ENCODE assay signal across 16 cellular contexts in the genomic region with DNA sequence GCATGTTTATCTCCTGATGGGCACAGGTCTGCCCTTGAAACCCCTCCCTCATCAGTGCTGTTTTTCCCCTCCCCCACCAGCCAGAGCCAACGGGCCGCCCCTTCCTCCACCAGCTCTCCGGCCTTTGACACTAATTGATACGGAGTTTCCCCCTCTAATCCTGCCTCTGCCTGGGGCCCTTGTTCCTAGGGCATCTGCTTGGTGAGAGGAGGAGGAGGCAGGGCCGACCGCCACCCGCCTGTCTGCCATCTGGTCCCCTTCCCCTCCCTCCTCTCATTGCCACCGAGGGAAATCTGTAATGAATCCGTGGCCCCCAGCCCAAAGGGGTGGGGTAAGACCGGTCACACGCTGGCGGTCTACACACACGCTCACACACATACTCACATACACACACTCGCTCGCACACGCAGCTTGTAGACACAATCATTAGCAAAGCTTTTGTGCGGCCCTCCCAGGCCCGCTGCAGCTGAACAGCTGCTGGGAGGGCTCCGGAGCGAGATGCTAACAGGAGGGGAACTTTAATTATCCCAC. TPM values are rescaled to one million over a fixed set of nuclear protein-coding genes. Genes with fewer than 3 reads are reported as not detected.
DNase-seq lines count a peak whose midpoint lies in the region; ATAC-seq and TF ChIP-seq lines count a peak whose summit lies in the region.
"Had no signal": no experiment of that assay in that cellular context is flagged by ENCODE, and none has a peak within 500 bp of the region (broad histone marks: within the 10 kb centered on the region; RNA-seq: fewer than 3 reads in every experiment).

No MANE protein-coding gene starts in this region.

- H3K9me3 Mint-ChIP-seq in endodermal cell = no peaks in the 10 kb centered on the region
- H3K9me3 Mint-ChIP-seq in activated CD4-positive, alpha-beta T cell treated with anti-CD3 and anti-CD28 coated beads, Interleukin-2, amount 10 ng/mL, durations not matched to agents 24 days and 14 days = peaks cover 4% of the 10 kb centered on the region

- WGBS in endodermal cell (ENCODE audit: insufficient coverage in 1 of 2, insufficient read length in 1 of 2), 2 experiments = 26 to 50% methylated on average over 2 to 16 of the region's 20 CpGs

- no peaks in the 10 kb centered on the region for H3K36me3 Mint-ChIP-seq in endodermal cell (ENCODE audit: low read depth)
- no peaks in the 10 kb centered on the region for H3K36me3 Mint-ChIP-seq in activated CD4-positive, alpha-beta T cell treated with anti-CD3 and anti-CD28 coated beads, Interleukin-2, amount 10 ng/mL, durations not matched to agents 24 days and 14 days (ENCODE audit: low read depth)

- intact Hi-C loops in posterior cingulate gyrus (cut with DNase I) = no loop called here
- intact Hi-C loops in activated CD4-positive, alpha-beta T cell treated with anti-CD3 and anti-CD28 coated beads, Interleukin-2, amount 10 ng/mL, durations not matched to agents 24 days and 14 days (cut with micrococcal nuclease) = no loop called here

- no peaks in the 10 kb centered on the region for H3K27me3 Mint-ChIP-seq in endodermal cell (ENCODE audit: insufficient read depth)
- H3K27me3 Mint-ChIP-seq in activated CD4-positive, alpha-beta T cell treated with anti-CD3 and anti-CD28 coated beads, Interleukin-2, amount 10 ng/mL, durations not matched to agents 24 days and 14 days = no peaks in the 10 kb centered on the region

- no peaks in the 10 kb centered on the region for H3K36me3 ChIP-seq in endodermal cell (ENCODE audit: control insufficient read depth, insufficient read depth, low read length)
- H3K36me3 ChIP-seq: cardiac muscle cell, left ventricle myocardium inferior, right lobe of liver had no signal

- no peak for TF ChIP-seq CTCF in endodermal cell (conservative IDR thresholded peaks at IDR 0.05)

- H3K4me3 ChIP-seq in endodermal cell (ENCODE audit: low read length) = peak overlapping the region; percentile 28
- H3K4me3 ChIP-seq: cardiac muscle cell, left ventricle myocardium inferior, right lobe of liver had no signal

- DNase-seq in HuH-7 (ENCODE audit: low spot score) = peak; percentile 4
- peak; percentile 85 for DNase-seq in NCI-H446 treated with DMSO at 0.1 percent for 48 hours (lab: John Stamatoyannopoulos, UW)
- DNase-seq in endodermal cell = peak; percentile 72
- peak in 6 of 10 donors; percentile 16 to 89 (median 38) for DNase-seq in posterior cingulate gyrus
- DNase-seq in activated CD4-positive, alpha-beta T cell treated with anti-CD3 and anti-CD28 coated beads, Interleukin-2, amount 10 ng/mL, durations not matched to agents 24 days and 14 days = no peak
- DNase-seq: Kasumi-1; left ventricle myocardium inferior; naive thymus-derived CD4-positive, alpha-beta T cell; right lobe of liver; stimulated activated naive CD8-positive, alpha-beta T cell treated with anti-CD3 and anti-CD28 coated beads, Interleukin-15, Interleukin-2, amounts not matched to agents 100 U/mL and 50 U/mL, for 24 hours had no signal

- ATAC-seq in HG03565 (IDR thresholded peaks at IDR 0.05; ENCODE audit: unreplicated experiment) (no peak), HG03520 (IDR thresholded peaks at IDR 0.05; ENCODE audit: unreplicated experiment) (no peak)
- ATAC-seq: naive thymus-derived CD4-positive, alpha-beta T cell; stimulated activated naive CD8-positive, alpha-beta T cell treated with anti-CD3 and anti-CD28 coated beads, Interleukin-15, Interleukin-2, amounts not matched to agents 100 U/mL and 50 U/mL, for 24 hours had no signal

- H3K27ac Mint-ChIP-seq in endodermal cell = peak overlapping the region; percentile 64
- H3K27ac Mint-ChIP-seq in activated CD4-positive, alpha-beta T cell treated with anti-CD3 and anti-CD28 coated beads, Interleukin-2, amount 10 ng/mL, durations not matched to agents 24 days and 14 days = no peak overlapping the region
- H3K27ac Mint-ChIP-seq: activated naive CD4-positive, alpha-beta T cell treated with anti-CD3 and anti-CD28 coated beads, Interleukin-2, amount 50 U/mL, for 24 hours; naive thymus-derived CD4-positive, alpha-beta T cell had no signal

- H3K4me1 Mint-ChIP-seq in endodermal cell = peaks cover 48% of the 10 kb centered on the region
- H3K4me1 Mint-ChIP-seq in activated CD4-positive, alpha-beta T cell treated with anti-CD3 and anti-CD28 coated beads, Interleukin-2, amount 10 ng/mL, durations not matched to agents 24 days and 14 days = no peaks in the 10 kb centered on the region
- H3K4me1 Mint-ChIP-seq: activated naive CD4-positive, alpha-beta T cell treated with anti-CD3 and anti-CD28 coated beads, Interleukin-2, amount 50 U/mL, for 24 hours; naive thymus-derived CD4-positive, alpha-beta T cell had no signal

- H3K9ac ChIP-seq in endodermal cell (ENCODE audit: extremely low read depth, low read length, poor library complexity, severe bottlenecking) = no peak overlapping the region

- H3K9me3 ChIP-seq in endodermal cell (ENCODE audit: control insufficient read depth, low read length) = no peaks in the 10 kb centered on the region
- H3K9me3 ChIP-seq: right lobe of liver had no signal

- H3K27me3 ChIP-seq in endodermal cell (ENCODE audit: control insufficient read depth, insufficient read depth, low read length, poor library complexity, severe bottlenecking) = no peaks in the 10 kb centered on the region
- H3K27me3 ChIP-seq: cardiac muscle cell, right lobe of liver had no signal

- peak overlapping the region; percentile 86 for H3K27ac ChIP-seq in endodermal cell (ENCODE audit: low read depth, low read length)
- H3K27ac ChIP-seq: cardiac muscle cell, left ventricle myocardium inferior, right lobe of liver had no signal

- peak overlapping the region; percentile 42 for H3K4me3 Mint-ChIP-seq in endodermal cell
- H3K4me3 Mint-ChIP-seq in activated CD4-positive, alpha-beta T cell treated with anti-CD3 and anti-CD28 coated beads, Interleukin-2, amount 10 ng/mL, durations not matched to agents 24 days and 14 days = no peak overlapping the region
- H3K4me3 Mint-ChIP-seq: activated naive CD4-positive, alpha-beta T cell treated with anti-CD3 and anti-CD28 coated beads, Interleukin-2, amount 50 U/mL, for 24 hours; naive thymus-derived CD4-positive, alpha-beta T cell had no signal

- H3K4me1 ChIP-seq in endodermal cell (ENCODE audit: control insufficient read depth, insufficient read depth, low read length) = peaks cover 9% of the 10 kb centered on the region
- H3K4me1 ChIP-seq: left ventricle myocardium inferior, right lobe of liver had no signal

RNA-seq across cellular contexts. Expression of gene SRRM4, which starts 27.4 kb away (rescaled TPM):
- total RNA-seq in endodermal cell = under 1 TPM; 0.44 to 0.71 TPM
- 10.7 TPM for polyA plus RNA-seq in endodermal cell (2013, experiment 1 of 2)
- 9.5 TPM for polyA plus RNA-seq in endodermal cell (2013, experiment 2 of 2)
- not detected in 2 replicates for total RNA-seq in activated CD4-positive, alpha-beta T cell treated with anti-CD3 and anti-CD28 coated beads, Interleukin-2, amount 10 ng/mL, durations not matched to agents 24 days and 14 days
- total RNA-seq: endothelial cell of umbilical vein; glomerular endothelial cell; naive thymus-derived CD4-positive, alpha-beta T cell; right lobe of liver had no signal
- polyA plus RNA-seq: endothelial cell of umbilical vein; naive thymus-derived CD4-positive, alpha-beta T cell had no signal
